ENCODE assay signal across 9 cellular contexts in the genomic region with DNA sequence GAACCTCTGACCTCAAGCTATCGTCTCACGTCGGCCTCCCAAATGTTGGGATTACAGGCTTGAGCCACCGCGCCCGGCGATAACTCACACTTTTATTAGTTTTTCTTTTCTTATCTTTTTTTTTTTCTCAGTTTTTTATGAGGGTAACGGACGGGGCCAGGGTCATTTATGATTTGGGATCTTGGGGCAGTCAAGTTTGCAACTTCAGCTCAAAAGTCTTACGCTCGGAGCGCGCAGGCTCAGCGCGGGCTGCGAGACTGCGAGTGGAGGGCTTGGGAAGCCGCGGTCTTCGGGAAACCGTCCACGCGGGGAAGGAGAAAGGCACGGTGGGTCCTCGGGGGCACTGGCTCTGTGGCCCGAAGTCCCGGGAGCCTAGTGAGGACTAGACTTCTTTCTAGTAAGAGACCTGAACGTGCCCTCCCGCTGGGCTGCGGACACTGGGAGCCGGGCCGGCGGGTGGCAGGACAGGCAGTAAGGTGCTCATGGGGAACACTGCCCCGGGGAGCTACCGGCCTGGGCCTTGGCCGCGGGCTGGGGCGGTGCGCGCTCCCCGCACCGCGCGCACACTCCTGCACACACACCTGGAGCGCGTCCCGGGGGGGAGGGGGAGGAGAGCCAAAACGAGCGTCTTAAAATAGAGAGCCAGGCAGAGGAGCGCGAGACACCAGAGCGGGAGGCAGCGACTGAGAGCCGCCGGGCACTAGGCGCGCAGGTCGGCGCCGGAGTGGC. TPM values are rescaled to one million over a fixed set of nuclear protein-coding genes. Genes with fewer than 3 reads are reported as not detected.
DNase-seq lines count a peak whose midpoint lies in the region; ATAC-seq and TF ChIP-seq lines count a peak whose summit lies in the region.
"Had no signal": no experiment of that assay in that cellular context is flagged by ENCODE, and none has a peak within 500 bp of the region (broad histone marks: within the 10 kb centered on the region; RNA-seq: fewer than 3 reads in every experiment).

No MANE protein-coding gene starts in this region.

- DNase-seq in NCI-H1417 (lab: John Stamatoyannopoulos, UW) (peak; percentile 19 to 77 (median 71)), NCI-H1417 treated with DMSO at 0.1 percent for 48 hours (lab: John Stamatoyannopoulos, UW) (no peak), T-helper 17 cell (no peak), heart right ventricle (no peak), retina (peak; percentile 73), OCI-M2 (lab: John Stamatoyannopoulos, UW; ENCODE audit: unreplicated experiment) (no peak)
- no peak for DNase-seq in CD8-positive, alpha-beta T cell

- H3K9me3 ChIP-seq in T-helper 17 cell (ENCODE audit: control insufficient read depth, low read length, poor library complexity, severe bottlenecking) (no peaks in the 10 kb centered on the region), heart right ventricle (no peaks in the 10 kb centered on the region)
- H3K9me3 ChIP-seq in CD8-positive, alpha-beta T cell (ENCODE audit: low read length): no peaks in the 10 kb centered on the region

- no peaks in the 10 kb centered on the region for H3K9me3 Mint-ChIP-seq in CD8-positive, alpha-beta T cell

- peaks cover 0 to 38% (median 25%) of the 10 kb centered on the region in 9 donors for H3K4me1 ChIP-seq in heart right ventricle
- H3K4me1 ChIP-seq in CD8-positive, alpha-beta T cell (ENCODE audit: insufficient read depth, low read length): no peaks in the 10 kb centered on the region

- H3K36me3 Mint-ChIP-seq in T-helper 17 cell (ENCODE audit: low read depth): peaks cover 6% of the 10 kb centered on the region
- H3K36me3 Mint-ChIP-seq in CD8-positive, alpha-beta T cell: no peaks in the 10 kb centered on the region

- intact Hi-C loops in heart right ventricle (cut with DNase I): loop anchor here in 1 of 10 donors (5.0 kb wide), 1 partner anchor 372 kb away; no protein-coding TSS in a partner anchor
- intact Hi-C loops in CD8-positive, alpha-beta T cell (cut with DNase I, micrococcal nuclease): no loop called here

- no peaks in the 10 kb centered on the region for H3K36me3 ChIP-seq in heart right ventricle
- H3K36me3 ChIP-seq in CD8-positive, alpha-beta T cell (ENCODE audit: insufficient read depth, low read length): no peaks in the 10 kb centered on the region

- TF ChIP-seq CTCF in heart right ventricle (IDR thresholded peaks at IDR 0.05): no peak
- no peak for TF ChIP-seq CTCF in CD8-positive, alpha-beta T cell (IDR thresholded peaks at IDR 0.05)

- peaks cover 84% of the 10 kb centered on the region for H3K27me3 Mint-ChIP-seq in T-helper 17 cell
- peaks cover 68% of the 10 kb centered on the region for H3K27me3 Mint-ChIP-seq in CD8-positive, alpha-beta T cell (ENCODE audit: low read depth)

- no peak for ATAC-seq in T-helper 17 cell
- peak in 2 of 8 donors; percentile 41 to 45 for ATAC-seq in heart right ventricle
- no peak for ATAC-seq in HG03095 (IDR thresholded peaks at IDR 0.05; ENCODE audit: unreplicated experiment)
- ATAC-seq in CD8-positive, alpha-beta T cell: no peak

- H3K4me3 Mint-ChIP-seq in T-helper 17 cell: peak overlapping the region; percentile 65
- no peak overlapping the region for H3K4me3 Mint-ChIP-seq in CD8-positive, alpha-beta T cell

- no peak overlapping the region for H3K27ac Mint-ChIP-seq in T-helper 17 cell
- H3K27ac Mint-ChIP-seq in CD8-positive, alpha-beta T cell: no peak overlapping the region

- CTCF ChIA-PET in CD8-positive, alpha-beta T cell (lab: Charles Lee): interaction anchor here (0.6 kb wide), 1 partner anchor 88 kb away, joined by 3 read pairs; no protein-coding TSS in a partner anchor

- POLR2A ChIA-PET in CD8-positive, alpha-beta T cell (lab: Charles Lee): interaction anchor here (0.6 kb wide), 2 partner anchors 71 to 558 kb away, joined by 3 to 6 read pairs; no protein-coding TSS in a partner anchor

- H3K27me3 ChIP-seq in heart right ventricle: peaks cover 29 to 99% (median 98%) of the 10 kb centered on the region in 7 donors
- peaks cover 26% of the 10 kb centered on the region for H3K27me3 ChIP-seq in CD8-positive, alpha-beta T cell (ENCODE audit: insufficient read depth, low read length)

- H3K4me1 Mint-ChIP-seq in T-helper 17 cell: peaks cover 21% of the 10 kb centered on the region
- peaks cover 26% of the 10 kb centered on the region for H3K4me1 Mint-ChIP-seq in CD8-positive, alpha-beta T cell (ENCODE audit: low read depth)

- WGBS in heart right ventricle, 2 donors: 2 to 3% methylated on average over 60 of the region's 60 CpGs

- peak overlapping the region in 9 of 10 donors; percentile 18 to 48 (median 31) for H3K4me3 ChIP-seq in heart right ventricle
- H3K4me3 ChIP-seq in CD8-positive, alpha-beta T cell (ENCODE audit: low read depth, low read length): no peak overlapping the region

- no peak overlapping the region for H3K27ac ChIP-seq in heart right ventricle
- no peak overlapping the region for H3K27ac ChIP-seq in CD8-positive, alpha-beta T cell (ENCODE audit: low read depth, low read length)

RNA-seq across cellular contexts. Expression of a gene that starts 0.5 kb away (rescaled TPM):
- not detected for total RNA-seq in T-helper 17 cell
- not detected for total RNA-seq in heart right ventricle
- under 1 TPM in 1 of 2 donors, not detected in 1; 0.01 TPM for polyA plus RNA-seq in heart right ventricle
- not detected for total RNA-seq in CD8-positive, alpha-beta T cell
- total RNA-seq: LHCN-M2 had no signal

Comparison
In these comparisons a context has a peak if more than half of its experiments do, and no peak if none do; other contexts are left out.
1. DNase-seq: peak in NCI-H1417 (3 of 3) and retina (single experiment); none in NCI-H1417 treated with DMSO at 0.1 percent for 48 hours (single experiment), T-helper 17 cell (0 of 3), heart right ventricle (0 of 2), OCI-M2 (single experiment) and CD8-positive, alpha-beta T cell (0 of 7).